In genomic region chr3:197906850-197907187, GRCh38 we compare ENCODE assay signal across 3 cellular contexts.
TF ChIP-seq lines count a peak whose summit lies in the region.

No MANE protein-coding gene starts in this region.

TF ChIP-seq in SK-N-SH, 30 proteins besides CTCF, POLR2A, EP300 and RAD21 (continued from another document):
- peak; percentile 77; the same call in 1 of the 2 replicates for TF ChIP-seq RCOR1 (IDR thresholded peaks at IDR 0.05; ENCODE audit: low read length)
- TF ChIP-seq RXRA (IDR thresholded peaks at IDR 0.05; ENCODE audit: borderline replicate concordance, low read depth): no peak
- no peak for TF ChIP-seq FOXM1 (IDR thresholded peaks at IDR 0.05; ENCODE audit: low read depth)
- no peak for TF ChIP-seq IRF3 (IDR thresholded peaks at IDR 0.05; ENCODE audit: low read depth, low read length)

TF ChIP-seq in SK-N-SH treated with all-trans-retinoic acid at 6 μM for 48 hours, 23 proteins besides CTCF, POLR2A, EP300 and RAD21 (continued from another document):
- TF ChIP-seq PATZ1 (CRISPR knock-in tag; IDR thresholded peaks at IDR 0.05; ENCODE audit: borderline replicate concordance) (no peak), TOX (CRISPR knock-in tag; IDR thresholded peaks at IDR 0.05; ENCODE audit: borderline replicate concordance) (no peak), ESRRG (CRISPR knock-in tag; IDR thresholded peaks at IDR 0.05) (no peak), ARNTL (CRISPR knock-in tag; IDR thresholded peaks at IDR 0.05; ENCODE audit: borderline replicate concordance, low read depth) (no peak), ZNF70 (CRISPR knock-in tag; IDR thresholded peaks at IDR 0.05) (no peak), GLIS3 (CRISPR knock-in tag; IDR thresholded peaks at IDR 0.05) (no peak), ZFP30 (CRISPR knock-in tag; IDR thresholded peaks at IDR 0.05) (no peak), OSR1 (CRISPR knock-in tag; IDR thresholded peaks at IDR 0.05) (no peak), ZC3H10 (CRISPR knock-in tag; IDR thresholded peaks at IDR 0.05) (no peak), CSDC2 (CRISPR knock-in tag; IDR thresholded peaks at IDR 0.05) (no peak), CREB5 (CRISPR knock-in tag; IDR thresholded peaks at IDR 0.05; ENCODE audit: low read depth) (no peak), CSRNP3 (CRISPR knock-in tag; IDR thresholded peaks at IDR 0.05) (no peak), POU6F1 (CRISPR knock-in tag; IDR thresholded peaks at IDR 0.05; ENCODE audit: borderline replicate concordance, low read depth) (no peak)

TF ChIP-seq in GM23338, 12 proteins besides CTCF, POLR2A, EP300 and RAD21 (continued from another document):
- TF ChIP-seq ETS1 (IDR thresholded peaks at IDR 0.05) (no peak), REST (IDR thresholded peaks at IDR 0.05; ENCODE audit: unreplicated experiment) (no peak), STAT1 (IDR thresholded peaks at IDR 0.05; ENCODE audit: unreplicated experiment) (no peak), POLR2AphosphoS5 (IDR thresholded peaks at IDR 0.05; ENCODE audit: low read depth) (no peak)
